ENCODE assay signal across 19 cellular contexts in genomic region chr4:184456337-184456736, GRCh38.
"Had no signal": no experiment of that assay in that cellular context is flagged by ENCODE, and none has a peak within 500 bp of the region (broad histone marks: within the 10 kb centered on the region; RNA-seq: fewer than 3 reads in every experiment).

No MANE protein-coding gene starts in this region.

- H3K27ac Mint-ChIP-seq: brain had no signal

- H3K36me3 ChIP-seq: ovary, right lobe of liver had no signal

- ATAC-seq: activated naive CD4-positive, alpha-beta T cell treated with anti-CD3 and anti-CD28 coated beads, Interleukin-2, amount 50 U/mL, for 72 hours; left lung; right lobe of liver; SK-N-SH treated with all-trans-retinoic acid at 6 μM for 48 hours had no signal

- H3K4me3 ChIP-seq: coronary artery, left lung, ovary, right lobe of liver had no signal

- H3K27me3 Mint-ChIP-seq: brain had no signal

- H3K27ac ChIP-seq: coronary artery, left lung, ovary, right lobe of liver had no signal

- H3K9me3 Mint-ChIP-seq: activated naive CD4-positive, alpha-beta T cell treated with anti-CD3 and anti-CD28 coated beads, Interleukin-2, amount 50 U/mL, for 72 hours; brain had no signal

- H3K27me3 ChIP-seq: left lung, ovary, right lobe of liver had no signal

- DNase-seq: activated CD4-positive, alpha-beta T cell treated with anti-CD3 and anti-CD28 coated beads, Interleukin-2, amount 50 U/mL, for 1 hour; activated CD4-positive, CD25-positive, alpha-beta regulatory T cell; activated effector memory CD4-positive, alpha-beta T cell treated with Interleukin-2 at 50 U/mL for 16 hours; activated T-cell treated with anti-CD3 and anti-CD28 coated beads for 4 hours; central memory CD4-positive, alpha-beta T cell; effector CD4-positive, alpha-beta T cell; foreskin fibroblast; glutamatergic neuron; hypothalamus; kidney; mammary epithelial cell; ovary; right lobe of liver; T-helper 2 cell had no signal

- H3K4me3 Mint-ChIP-seq: brain had no signal

- H3K9me3 ChIP-seq: left lung, ovary, right lobe of liver had no signal
